In the genomic region with DNA sequence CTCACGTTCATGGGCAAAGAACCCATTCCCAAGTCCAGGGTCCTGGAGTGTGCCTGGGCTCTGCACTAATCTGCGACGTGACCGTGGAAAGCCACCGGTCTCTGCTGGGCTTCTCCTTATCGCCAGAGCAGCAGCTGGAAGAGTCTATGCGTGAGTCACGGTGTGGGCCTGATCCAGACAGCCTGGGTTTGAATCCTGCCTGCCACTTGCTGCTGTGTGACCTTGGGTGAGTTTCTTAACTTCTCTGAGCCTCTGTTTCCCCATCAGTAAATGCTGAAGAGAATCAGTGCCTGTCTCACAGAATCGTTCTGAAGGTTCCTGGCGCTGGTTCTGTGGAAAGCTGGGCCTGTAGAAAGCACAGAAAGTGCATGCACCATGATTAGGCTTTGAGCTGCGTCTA, we compare ENCODE assay signal across 1 cellular context.
TF ChIP-seq lines count a peak whose summit lies in the region.

No MANE protein-coding gene starts in this region.

TF ChIP-seq in K562, 482 proteins besides CTCF, POLR2A, EP300 and RAD21:
- peak; percentile 31; the same call in 1 of the 2 replicates for TF ChIP-seq DPF2 (IDR thresholded peaks at IDR 0.05)
- peak; percentile 89; the same call in 1 of the 2 replicates for TF ChIP-seq PTBP1 (IDR thresholded peaks at IDR 0.05; ENCODE audit: low read depth, low read length)
- TF ChIP-seq TAF1 (IDR thresholded peaks at IDR 0.05; ENCODE audit: control insufficient read depth, extremely low read depth, insufficient read depth, low read length, severe bottlenecking), result no peak
- peak; percentile 72 to 90 for TF ChIP-seq KDM1A (IDR thresholded peaks at IDR 0.05)
- 0 out of 4 replicates have a peak, but pooled peaks of 1 of the 2 experiments have one; percentile 10 for TF ChIP-seq HDAC1 (IDR thresholded peaks at IDR 0.05)
- TF ChIP-seq ADNP (tag; IDR thresholded peaks at IDR 0.05), result peak; percentile 77; the same call in 1 of the 2 replicates
- no peak for TF ChIP-seq SMARCC2 (IDR thresholded peaks at IDR 0.05; ENCODE audit: low read depth)
- no peak for TF ChIP-seq SAP30 (IDR thresholded peaks at IDR 0.05; ENCODE audit: borderline replicate concordance, insufficient read depth, low read depth, low read length, poor library complexity, severe bottlenecking)
- TF ChIP-seq, protein P1, sequence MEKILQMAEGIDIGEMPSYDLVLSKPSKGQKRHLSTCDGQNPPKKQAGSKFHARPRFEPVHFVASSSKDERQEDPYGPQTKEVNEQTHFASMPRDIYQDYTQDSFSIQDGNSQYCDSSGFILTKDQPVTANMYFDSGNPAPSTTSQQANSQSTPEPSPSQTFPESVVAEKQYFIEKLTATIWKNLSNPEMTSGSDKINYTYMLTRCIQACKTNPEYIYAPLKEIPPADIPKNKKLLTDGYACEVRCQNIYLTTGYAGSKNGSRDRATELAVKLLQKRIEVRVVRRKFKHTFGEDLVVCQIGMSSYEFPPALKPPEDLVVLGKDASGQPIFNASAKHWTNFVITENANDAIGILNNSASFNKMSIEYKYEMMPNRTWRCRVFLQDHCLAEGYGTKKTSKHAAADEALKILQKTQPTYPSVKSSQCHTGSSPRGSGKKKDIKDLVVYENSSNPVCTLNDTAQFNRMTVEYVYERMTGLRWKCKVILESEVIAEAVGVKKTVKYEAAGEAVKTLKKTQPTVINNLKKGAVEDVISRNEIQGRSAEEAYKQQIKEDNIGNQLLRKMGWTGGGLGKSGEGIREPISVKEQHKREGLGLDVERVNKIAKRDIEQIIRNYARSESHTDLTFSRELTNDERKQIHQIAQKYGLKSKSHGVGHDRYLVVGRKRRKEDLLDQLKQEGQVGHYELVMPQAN (IDR thresholded peaks at IDR 0.05; ENCODE audit: borderline replicate concordance), result no peak
- peak; percentile 64 for TF ChIP-seq ARID1B (IDR thresholded peaks at IDR 0.05)
- TF ChIP-seq RBM22 (IDR thresholded peaks at IDR 0.05; ENCODE audit: low read depth, low read length, poor library complexity, severe bottlenecking), result no peak
- TF ChIP-seq, protein P2, sequence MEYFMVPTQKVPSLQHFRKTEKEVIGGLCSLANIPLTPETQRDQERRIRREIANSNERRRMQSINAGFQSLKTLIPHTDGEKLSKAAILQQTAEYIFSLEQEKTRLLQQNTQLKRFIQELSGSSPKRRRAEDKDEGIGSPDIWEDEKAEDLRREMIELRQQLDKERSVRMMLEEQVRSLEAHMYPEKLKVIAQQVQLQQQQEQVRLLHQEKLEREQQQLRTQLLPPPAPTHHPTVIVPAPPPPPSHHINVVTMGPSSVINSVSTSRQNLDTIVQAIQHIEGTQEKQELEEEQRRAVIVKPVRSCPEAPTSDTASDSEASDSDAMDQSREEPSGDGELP (CRISPR knock-in tag; IDR thresholded peaks at IDR 0.05; ENCODE audit: borderline replicate concordance), result peak; percentile 88
- TF ChIP-seq HDAC2 (IDR thresholded peaks at IDR 0.05), result peak; percentile 65; the same call in 1 of the 2 replicates
- peak; percentile 70 for TF ChIP-seq FOSL1 (tag; conservative IDR thresholded peaks at IDR 0.05)
- TF ChIP-seq BHLHE40 (IDR thresholded peaks at IDR 0.05; ENCODE audit: low read length), result peak; percentile 29; the same call in 1 of the 2 replicates
- peak; percentile 91 for TF ChIP-seq ZFP36 (IDR thresholded peaks at IDR 0.05; ENCODE audit: low read depth, low read length, partially characterized antibody)
- peak; percentile 58; the same call in 1 of the 2 replicates for TF ChIP-seq JUND (IDR thresholded peaks at IDR 0.05; ENCODE audit: borderline replicate concordance, low read depth, low read length)
- peak; percentile 43; the same call in 1 of the 3 replicates for TF ChIP-seq JUND (tag; IDR thresholded peaks at IDR 0.05; ENCODE audit: borderline replicate concordance, low read depth, low read length)
- peak; percentile 25; the same call in 1 of the 2 replicates for TF ChIP-seq CBFA2T2 (conservative IDR thresholded peaks at IDR 0.05)
- TF ChIP-seq JUN (IDR thresholded peaks at IDR 0.05; ENCODE audit: borderline replicate concordance, low read depth, low read length), result peak; percentile 46; the same call in 1 of the 2 replicates
- TF ChIP-seq JUN (CRISPR knock-in tag; IDR thresholded peaks at IDR 0.05; ENCODE audit: borderline replicate concordance), result no peak
- peak; percentile 72 for TF ChIP-seq TCF3 (CRISPR knock-in tag; IDR thresholded peaks at IDR 0.05)
- TF ChIP-seq ZNF764 (CRISPR knock-in tag; IDR thresholded peaks at IDR 0.05; ENCODE audit: low read depth), result no peak
- peak; percentile 60 for TF ChIP-seq CBFA2T3 (IDR thresholded peaks at IDR 0.05)
- TF ChIP-seq DACH1 (IDR thresholded peaks at IDR 0.05; ENCODE audit: partially characterized antibody), result peak; percentile 35
- peak; percentile 96 for TF ChIP-seq RBM25 (IDR thresholded peaks at IDR 0.05; ENCODE audit: low read depth, low read length, severe bottlenecking)
- TF ChIP-seq, protein P3, sequence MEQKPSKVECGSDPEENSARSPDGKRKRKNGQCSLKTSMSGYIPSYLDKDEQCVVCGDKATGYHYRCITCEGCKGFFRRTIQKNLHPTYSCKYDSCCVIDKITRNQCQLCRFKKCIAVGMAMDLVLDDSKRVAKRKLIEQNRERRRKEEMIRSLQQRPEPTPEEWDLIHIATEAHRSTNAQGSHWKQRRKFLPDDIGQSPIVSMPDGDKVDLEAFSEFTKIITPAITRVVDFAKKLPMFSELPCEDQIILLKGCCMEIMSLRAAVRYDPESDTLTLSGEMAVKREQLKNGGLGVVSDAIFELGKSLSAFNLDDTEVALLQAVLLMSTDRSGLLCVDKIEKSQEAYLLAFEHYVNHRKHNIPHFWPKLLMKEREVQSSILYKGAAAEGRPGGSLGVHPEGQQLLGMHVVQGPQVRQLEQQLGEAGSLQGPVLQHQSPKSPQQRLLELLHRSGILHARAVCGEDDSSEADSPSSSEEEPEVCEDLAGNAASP (IDR thresholded peaks at IDR 0.05), result no peak
- peak in 1 of 2 experiments; percentile 42; a peak in 1 of 3 replicates for TF ChIP-seq CBX3 (IDR thresholded peaks at IDR 0.05; ENCODE audit: borderline replicate concordance in 1 of 2, low read length in 2 of 2)
- no peak for TF ChIP-seq MAZ (CRISPR knock-in tag; conservative IDR thresholded peaks at IDR 0.05 in 1 of 2, IDR thresholded peaks at IDR 0.05 in 1 of 2)
- TF ChIP-seq, protein P4, sequence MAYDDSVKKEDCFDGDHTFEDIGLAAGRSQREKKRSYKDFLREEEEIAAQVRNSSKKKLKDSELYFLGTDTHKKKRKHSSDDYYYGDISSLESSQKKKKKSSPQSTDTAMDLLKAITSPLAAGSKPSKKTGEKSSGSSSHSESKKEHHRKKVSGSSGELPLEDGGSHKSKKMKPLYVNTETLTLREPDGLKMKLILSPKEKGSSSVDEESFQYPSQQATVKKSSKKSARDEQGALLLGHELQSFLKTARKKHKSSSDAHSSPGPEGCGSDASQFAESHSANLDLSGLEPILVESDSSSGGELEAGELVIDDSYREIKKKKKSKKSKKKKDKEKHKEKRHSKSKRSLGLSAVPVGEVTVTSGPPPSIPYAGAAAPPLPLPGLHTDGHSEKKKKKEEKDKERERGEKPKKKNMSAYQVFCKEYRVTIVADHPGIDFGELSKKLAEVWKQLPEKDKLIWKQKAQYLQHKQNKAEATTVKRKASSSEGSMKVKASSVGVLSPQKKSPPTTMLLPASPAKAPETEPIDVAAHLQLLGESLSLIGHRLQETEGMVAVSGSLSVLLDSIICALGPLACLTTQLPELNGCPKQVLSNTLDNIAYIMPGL (CRISPR knock-in tag; IDR thresholded peaks at IDR 0.05), result no peak
- TF ChIP-seq, protein P5, sequence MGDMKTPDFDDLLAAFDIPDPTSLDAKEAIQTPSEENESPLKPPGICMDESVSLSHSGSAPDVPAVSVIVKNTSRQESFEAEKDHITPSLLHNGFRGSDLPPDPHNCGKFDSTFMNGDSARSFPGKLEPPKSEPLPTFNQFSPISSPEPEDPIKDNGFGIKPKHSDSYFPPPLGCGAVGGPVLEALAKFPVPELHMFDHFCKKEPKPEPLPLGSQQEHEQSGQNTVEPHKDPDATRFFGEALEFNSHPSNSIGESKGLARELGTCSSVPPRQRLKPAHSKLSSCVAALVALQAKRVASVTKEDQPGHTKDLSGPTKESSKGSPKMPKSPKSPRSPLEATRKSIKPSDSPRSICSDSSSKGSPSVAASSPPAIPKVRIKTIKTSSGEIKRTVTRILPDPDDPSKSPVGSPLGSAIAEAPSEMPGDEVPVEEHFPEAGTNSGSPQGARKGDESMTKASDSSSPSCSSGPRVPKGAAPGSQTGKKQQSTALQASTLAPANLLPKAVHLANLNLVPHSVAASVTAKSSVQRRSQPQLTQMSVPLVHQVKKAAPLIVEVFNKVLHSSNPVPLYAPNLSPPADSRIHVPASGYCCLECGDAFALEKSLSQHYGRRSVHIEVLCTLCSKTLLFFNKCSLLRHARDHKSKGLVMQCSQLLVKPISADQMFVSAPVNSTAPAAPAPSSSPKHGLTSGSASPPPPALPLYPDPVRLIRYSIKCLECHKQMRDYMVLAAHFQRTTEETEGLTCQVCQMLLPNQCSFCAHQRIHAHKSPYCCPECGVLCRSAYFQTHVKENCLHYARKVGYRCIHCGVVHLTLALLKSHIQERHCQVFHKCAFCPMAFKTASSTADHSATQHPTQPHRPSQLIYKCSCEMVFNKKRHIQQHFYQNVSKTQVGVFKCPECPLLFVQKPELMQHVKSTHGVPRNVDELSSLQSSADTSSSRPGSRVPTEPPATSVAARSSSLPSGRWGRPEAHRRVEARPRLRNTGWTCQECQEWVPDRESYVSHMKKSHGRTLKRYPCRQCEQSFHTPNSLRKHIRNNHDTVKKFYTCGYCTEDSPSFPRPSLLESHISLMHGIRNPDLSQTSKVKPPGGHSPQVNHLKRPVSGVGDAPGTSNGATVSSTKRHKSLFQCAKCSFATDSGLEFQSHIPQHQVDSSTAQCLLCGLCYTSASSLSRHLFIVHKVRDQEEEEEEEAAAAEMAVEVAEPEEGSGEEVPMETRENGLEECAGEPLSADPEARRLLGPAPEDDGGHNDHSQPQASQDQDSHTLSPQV (IDR thresholded peaks at IDR 0.05), result 0 out of 2 replicates have a peak, but pooled peaks have one; percentile 9
- TF ChIP-seq SMARCA5 (IDR thresholded peaks at IDR 0.05), result peak; percentile 84
- peak in 1 of 2 experiments; percentile 72; a peak in 2 of 4 replicates for TF ChIP-seq RCOR1 (IDR thresholded peaks at IDR 0.05; ENCODE audit: borderline replicate concordance in 1 of 2, low read depth in 2 of 2, low read length in 2 of 2)
- 0 out of 2 replicates have a peak, but pooled peaks have one; percentile 15 for TF ChIP-seq SMARCE1 (IDR thresholded peaks at IDR 0.05)
- peak; percentile 97 for TF ChIP-seq BCOR (IDR thresholded peaks at IDR 0.05)
- TF ChIP-seq CBX1 (IDR thresholded peaks at IDR 0.05; ENCODE audit: low read depth), result peak; percentile 65; the same call in 1 of the 2 replicates
- TF ChIP-seq, protein P6, sequence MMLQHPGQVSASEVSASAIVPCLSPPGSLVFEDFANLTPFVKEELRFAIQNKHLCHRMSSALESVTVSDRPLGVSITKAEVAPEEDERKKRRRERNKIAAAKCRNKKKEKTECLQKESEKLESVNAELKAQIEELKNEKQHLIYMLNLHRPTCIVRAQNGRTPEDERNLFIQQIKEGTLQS (IDR thresholded peaks at IDR 0.05), result peak; percentile 46
- TF ChIP-seq, protein P6 (CRISPR knock-in tag; conservative IDR thresholded peaks at IDR 0.05), result no peak
TF ChIP-seq in K562: peak in this region for 26.
